Comparison of ENCODE assay signal across 24 cellular contexts in genomic region chr1:176046926-176047325, GRCh38.
"Had no signal": no experiment of that assay in that cellular context is flagged by ENCODE, and none has a peak within 500 bp of the region (broad histone marks: within the 10 kb centered on the region; RNA-seq: fewer than 3 reads in every experiment).

No MANE protein-coding gene starts in this region.

- H3K79me2 ChIP-seq: hepatocyte, parathyroid adenoma had no signal

- H3K36me3 ChIP-seq: neural progenitor cell had no signal

- H2AFZ ChIP-seq: hepatocyte, neural progenitor cell, parathyroid adenoma had no signal

- H3K4me3 ChIP-seq: gastroesophageal sphincter, heart left ventricle, hepatocyte, left lung, neural progenitor cell, right atrium auricular region, sigmoid colon, spleen, testis, tibial artery, upper lobe of left lung had no signal

- H3K9me3 ChIP-seq: gastroesophageal sphincter, heart left ventricle, left lung, right atrium auricular region, sigmoid colon, spleen, testis, tibial artery, upper lobe of left lung had no signal

- H3K4me1 ChIP-seq: gastroesophageal sphincter, heart left ventricle, left lung, neural progenitor cell, parathyroid adenoma, right atrium auricular region, spleen, testis, tibial artery, upper lobe of left lung had no signal

- H3K27me3 ChIP-seq: gastroesophageal sphincter, heart left ventricle, hepatocyte, left lung, neural progenitor cell, right atrium auricular region, sigmoid colon, spleen, testis, tibial artery, upper lobe of left lung had no signal

- H3K4me2 ChIP-seq: hepatocyte, neural progenitor cell had no signal

- ATAC-seq: effector memory CD8-positive, alpha-beta T cell; gastroesophageal sphincter; heart left ventricle; left cardiac atrium; left lung; naive thymus-derived CD4-positive, alpha-beta T cell; stimulated activated memory B cell treated with anti-CD40 and anti-IgM and Interleukin-4, amounts not matched to agents 10 μg/mL and 1 μg/mL and 100 μg/mL, for 72 hours; stimulated activated naive CD8-positive, alpha-beta T cell treated with anti-CD3 and anti-CD28 coated beads, Interleukin-15, Interleukin-2, amounts not matched to agents 100 U/mL and 50 U/mL, for 24 hours had no signal

- FAIRE-seq: endometrium, urothelium cell line had no signal

- DNase-seq: cortex of kidney; effector memory CD8-positive, alpha-beta T cell; heart left ventricle; left cardiac atrium; left lung; mesendoderm; midbrain; naive thymus-derived CD4-positive, alpha-beta T cell; sigmoid colon; spleen; stimulated activated CD4-positive, alpha-beta T cell treated with anti-CD3 and anti-CD28 coated beads, Interleukin-4, amount 100 ng/mL, for 4 hours; stimulated activated naive CD8-positive, alpha-beta T cell treated with anti-CD3 and anti-CD28 coated beads, Interleukin-15, Interleukin-2, amounts not matched to agents 100 U/mL and 50 U/mL, for 24 hours; substantia nigra; testis; tibial artery; upper lobe of left lung had no signal

- H3K27ac ChIP-seq: gastroesophageal sphincter, heart left ventricle, hepatocyte, left lung, neural progenitor cell, parathyroid adenoma, right atrium auricular region, sigmoid colon, spleen, testis, tibial artery, upper lobe of left lung had no signal

- H3K9ac ChIP-seq: neural progenitor cell, parathyroid adenoma had no signal
